12 cellular contexts compared by ENCODE assay signal in the genomic region with DNA sequence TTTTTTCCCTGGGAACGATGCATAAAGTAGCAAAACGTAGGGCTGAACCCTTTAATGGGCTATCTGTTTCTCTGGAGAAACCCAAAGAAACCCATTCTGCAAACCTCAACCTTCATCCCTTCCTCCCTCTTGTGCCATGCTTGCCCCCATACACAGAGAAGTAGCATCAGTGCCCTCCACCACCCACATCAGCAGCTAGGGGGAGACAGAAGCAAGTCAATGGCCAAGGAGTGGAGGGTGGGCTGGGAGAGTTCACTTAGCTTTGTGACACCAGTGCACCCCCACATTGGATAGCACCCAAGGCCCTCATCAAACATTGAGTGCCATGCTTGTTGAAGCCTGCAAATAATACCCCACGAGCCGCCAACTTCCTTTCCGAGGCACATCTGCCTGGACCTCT.
DNase-seq lines count a peak whose midpoint lies in the region; TF ChIP-seq lines count a peak whose summit lies in the region.
"Had no signal": no experiment of that assay in that cellular context is flagged by ENCODE, and none has a peak within 500 bp of the region (broad histone marks: within the 10 kb centered on the region; RNA-seq: fewer than 3 reads in every experiment).

No MANE protein-coding gene starts in this region.

- no peaks in the 10 kb centered on the region for H3K79me2 ChIP-seq in smooth muscle cell (ENCODE audit: low read depth)

- H4K20me1 ChIP-seq in smooth muscle cell (ENCODE audit: low read depth): no peaks in the 10 kb centered on the region

- H3F3A ChIP-seq in smooth muscle cell (ENCODE audit: low read depth): no peaks in the 10 kb centered on the region

- peaks cover 40% of the 10 kb centered on the region for H3K4me1 Mint-ChIP-seq in endodermal cell
- H3K4me1 Mint-ChIP-seq: activated naive CD8-positive, alpha-beta T cell treated with anti-CD3 and anti-CD28 coated beads for 36 hours had no signal

- H3K9me3 ChIP-seq in AG04450 (ENCODE audit: control insufficient read depth, insufficient read depth, low read length) (no peaks in the 10 kb centered on the region; the same call in 1 of the 2 replicates), endodermal cell (ENCODE audit: control insufficient read depth, low read length) (peaks cover 2% of the 10 kb centered on the region), esophagus muscularis mucosa (no peaks in the 10 kb centered on the region), smooth muscle cell (replicated peaks; ENCODE audit: low read depth) (no peaks in the 10 kb centered on the region)
- H3K9me3 ChIP-seq: thoracic aorta had no signal

- TF ChIP-seq CTCF in AG04450 (IDR thresholded peaks at IDR 0.05; ENCODE audit: low read depth, low read length) (peak; percentile 20; the same call in 1 of the 2 replicates), GM10266 (IDR thresholded peaks at IDR 0.05; ENCODE audit: control insufficient read depth, insufficient read depth, low read depth, missing control alignments) (peak; percentile 51), endodermal cell (conservative IDR thresholded peaks at IDR 0.05) (peak; percentile 77), esophagus muscularis mucosa (IDR thresholded peaks at IDR 0.05) (no peak), smooth muscle cell (IDR thresholded peaks at IDR 0.05; ENCODE audit: borderline replicate concordance, insufficient read depth, poor library complexity, severe bottlenecking) (no peak)

- POLR2A ChIA-PET in AG04450 (lab: Yijun Ruan, JAX): interaction anchor here (0.7 kb wide), 1 partner anchor 22 kb away, joined by 3 read pairs; no protein-coding TSS in a partner anchor

- no peak for DNase-seq in AG04450 (ENCODE audit: low read depth, low spot score)
- DNase-seq in GM10266 (ENCODE audit: extremely low spot score): peak; percentile 23
- DNase-seq in NCI-H69 (lab: John Stamatoyannopoulos, UW): peak; percentile 3
- DNase-seq in endodermal cell: peak; percentile 63
- DNase-seq in esophagus muscularis mucosa (ENCODE audit: extremely low spot score): no peak
- no peak for DNase-seq in activated CD8-positive, alpha-beta memory T cell treated with anti-CD3 and anti-CD28 coated beads, Interleukin-2, amount 50 U/mL, for 4 hours
- no peak for DNase-seq in smooth muscle cell (lab: John Stamatoyannopoulos, UW; ENCODE audit: unreplicated experiment)
- DNase-seq in SIG-M5 treated with dmso at 0.1 percent for 504 hours (lab: John Stamatoyannopoulos, UW; ENCODE audit: unreplicated experiment): no peak
- DNase-seq: activated naive CD8-positive, alpha-beta T cell treated with anti-CD3 and anti-CD28 coated beads for 36 hours; retina had no signal

- 93 to 95% methylated on average over 5 of the region's 5 CpGs for WGBS in endodermal cell (ENCODE audit: insufficient coverage in 1 of 2, insufficient read length in 1 of 2), 2 experiments
- WGBS in esophagus muscularis mucosa: 89% methylated on average over 5 of the region's 5 CpGs
- 95% methylated on average over 5 of the region's 5 CpGs for WGBS in smooth muscle cell (ENCODE audit: low lambda C conversion rate)

- no peak overlapping the region for H3K4me2 ChIP-seq in smooth muscle cell

- H3K27ac ChIP-seq in AG04450 (ENCODE audit: low read depth, low read length): no peak overlapping the region
- no peak overlapping the region for H3K27ac ChIP-seq in endodermal cell (ENCODE audit: low read depth, low read length)
- no peak overlapping the region for H3K27ac ChIP-seq in esophagus muscularis mucosa (replicated peaks in 1 of 4)
- no peak overlapping the region for H3K27ac ChIP-seq in smooth muscle cell (ENCODE audit: low read depth)
- H3K27ac ChIP-seq: SK-N-MC, thoracic aorta had no signal

- H3K4me3 Mint-ChIP-seq in endodermal cell: no peak overlapping the region
- H3K4me3 Mint-ChIP-seq: activated naive CD8-positive, alpha-beta T cell treated with anti-CD3 and anti-CD28 coated beads for 36 hours had no signal

- intact Hi-C loops in esophagus muscularis mucosa (cut with DNase I): no loop called here

- H3K4me3 ChIP-seq in AG04450 (ENCODE audit: low read depth, low read length): no peak overlapping the region
- H3K4me3 ChIP-seq in endodermal cell (ENCODE audit: low read length): no peak overlapping the region
- H3K4me3 ChIP-seq in esophagus muscularis mucosa: no peak overlapping the region
- no peak overlapping the region for H3K4me3 ChIP-seq in smooth muscle cell
- H3K4me3 ChIP-seq: SK-N-MC, thoracic aorta had no signal

- no peak for TF ChIP-seq POLR2A in esophagus muscularis mucosa (IDR thresholded peaks at IDR 0.05; ENCODE audit: low read depth)

- H3K9ac ChIP-seq in endodermal cell (ENCODE audit: extremely low read depth, low read length, poor library complexity, severe bottlenecking) (no peak overlapping the region), smooth muscle cell (ENCODE audit: low read depth) (no peak overlapping the region)

- H3K27me3 ChIP-seq in AG04450 (ENCODE audit: control insufficient read depth, insufficient read depth, low read length) (no peaks in the 10 kb centered on the region), endodermal cell (ENCODE audit: control insufficient read depth, insufficient read depth, low read length, poor library complexity, severe bottlenecking) (no peaks in the 10 kb centered on the region), esophagus muscularis mucosa (no peaks in the 10 kb centered on the region), smooth muscle cell (ENCODE audit: low read depth) (no peaks in the 10 kb centered on the region)

- TF ChIP-seq EP300 in esophagus muscularis mucosa (IDR thresholded peaks at IDR 0.05): no peak

- peaks cover 17% of the 10 kb centered on the region for H3K27me3 Mint-ChIP-seq in endodermal cell (ENCODE audit: insufficient read depth)
- H3K27me3 Mint-ChIP-seq: activated naive CD8-positive, alpha-beta T cell treated with anti-CD3 and anti-CD28 coated beads for 36 hours had no signal

- H2AFZ ChIP-seq in smooth muscle cell (ENCODE audit: low read depth): no peak overlapping the region

- H3K36me3 ChIP-seq in endodermal cell (ENCODE audit: control insufficient read depth, insufficient read depth, low read length) (no peaks in the 10 kb centered on the region), esophagus muscularis mucosa (no peaks in the 10 kb centered on the region), smooth muscle cell (ENCODE audit: low read depth) (no peaks in the 10 kb centered on the region)
- H3K36me3 ChIP-seq: thoracic aorta had no signal

- peaks cover 13% of the 10 kb centered on the region for H3K4me1 ChIP-seq in endodermal cell (ENCODE audit: control insufficient read depth, insufficient read depth, low read length)
- no peaks in the 10 kb centered on the region for H3K4me1 ChIP-seq in esophagus muscularis mucosa
- no peaks in the 10 kb centered on the region for H3K4me1 ChIP-seq in smooth muscle cell (ENCODE audit: low read depth)

- CTCF ChIA-PET in AG04450 (lab: Charles Lee): interaction anchor here (1.9 kb wide), 1 partner anchor 291 kb away, joined by 5 read pairs; no protein-coding TSS in a partner anchor

- H3K27ac Mint-ChIP-seq in endodermal cell: no peak overlapping the region
- H3K27ac Mint-ChIP-seq: activated naive CD8-positive, alpha-beta T cell treated with anti-CD3 and anti-CD28 coated beads for 36 hours had no signal

- H3K9me3 Mint-ChIP-seq in endodermal cell: no peaks in the 10 kb centered on the region

- H3K36me3 Mint-ChIP-seq in endodermal cell (ENCODE audit: low read depth): no peaks in the 10 kb centered on the region
- H3K36me3 Mint-ChIP-seq: activated naive CD8-positive, alpha-beta T cell treated with anti-CD3 and anti-CD28 coated beads for 36 hours had no signal

Comparison
In these comparisons a context has a peak if more than half of its experiments do, and no peak if none do; other contexts are left out.
1. DNase-seq: peak in GM10266 (single experiment), NCI-H69 (single experiment) and endodermal cell (single experiment); none in AG04450 (single experiment), esophagus muscularis mucosa (single experiment), activated CD8-positive, alpha-beta memory T cell treated with anti-CD3 and anti-CD28 coated beads, Interleukin-2, amount 50 U/mL, for 4 hours (single experiment), smooth muscle cell (single experiment) and SIG-M5 treated with dmso at 0.1 percent for 504 hours (single experiment).
2. CTCF ChIP-seq: peak in AG04450 (single experiment), GM10266 (single experiment) and endodermal cell (single experiment); none in esophagus muscularis mucosa (0 of 3) and smooth muscle cell (single experiment).